8 cellular contexts compared by ENCODE assay signal in the genomic region with DNA sequence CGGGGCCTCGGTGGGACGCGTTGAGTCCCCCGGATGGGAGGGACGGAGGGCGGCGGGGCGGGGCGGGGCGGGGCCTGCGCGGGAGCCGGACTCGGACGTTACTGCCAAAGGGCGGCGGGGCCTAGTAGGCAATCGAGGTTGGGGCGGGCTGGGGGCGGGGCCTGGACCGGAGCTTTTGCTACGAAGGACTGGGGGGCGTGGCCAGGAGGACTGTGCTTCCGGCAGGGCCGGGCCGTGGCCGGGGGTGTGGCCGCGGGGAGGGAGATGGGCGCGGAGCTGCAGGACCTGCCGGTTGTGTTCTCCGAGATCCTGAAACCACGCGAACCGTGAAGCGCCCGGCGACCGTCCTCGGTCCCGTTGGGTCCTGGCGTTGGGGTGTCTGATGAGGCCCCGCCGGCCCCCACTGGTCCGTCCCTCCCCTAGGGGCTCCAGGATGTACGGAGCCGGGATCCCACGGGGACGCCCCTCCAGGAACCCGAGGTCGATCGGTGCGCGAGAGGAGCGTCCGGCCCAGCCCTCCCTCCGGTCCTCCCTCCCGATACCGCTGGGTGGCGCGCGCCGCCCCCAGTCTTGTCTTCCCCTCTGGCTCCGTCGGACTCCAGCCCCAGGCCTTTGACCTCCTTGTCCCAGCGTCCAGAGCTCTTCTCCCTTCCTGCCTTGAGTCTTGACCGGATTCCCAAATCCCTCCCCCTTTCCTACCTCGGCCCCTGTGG. TPM values are rescaled to one million over a fixed set of nuclear protein-coding genes. Genes with fewer than 3 reads are reported as not detected.
DNase-seq lines count a peak whose midpoint lies in the region; ATAC-seq and TF ChIP-seq lines count a peak whose summit lies in the region.

No MANE protein-coding gene starts in this region.

- H3K27ac ChIP-seq in SJSA1 (peak overlapping the region; percentile 12), osteoblast (ENCODE audit: low read depth, low read length) (peak overlapping the region; percentile 45), tibial nerve (peak overlapping the region; percentile 85 to 97 (median 96))

- peak; percentile 51 for ATAC-seq in HG02571 (IDR thresholded peaks at IDR 0.05; ENCODE audit: unreplicated experiment)
- peak; percentile 79 to 81 for ATAC-seq in activated naive CD4-positive, alpha-beta T cell treated with anti-CD3 and anti-CD28 coated beads, Interleukin-2, amount 50 U/mL, for 72 hours

- peak overlapping the region; percentile 76 for H3K4me3 ChIP-seq in GM12864 (ENCODE audit: low read depth, low read length)
- H3K4me3 ChIP-seq in SJSA1: peak overlapping the region; percentile 56
- peak overlapping the region; percentile 83 for H3K4me3 ChIP-seq in osteoblast (ENCODE audit: insufficient read depth, low read length)
- H3K4me3 ChIP-seq in tibial nerve: peak overlapping the region; percentile 64 to 87 (median 72)

- peaks cover 2% of the 10 kb centered on the region for H3K4me1 Mint-ChIP-seq in glutamatergic neuron (ENCODE audit: low read depth, unreplicated experiment)

- H3K4me2 ChIP-seq in osteoblast (ENCODE audit: insufficient read depth, low read length): peak overlapping the region; percentile 87

- H3K36me3 Mint-ChIP-seq in activated naive CD4-positive, alpha-beta T cell treated with anti-CD3 and anti-CD28 coated beads, Interleukin-2, amount 50 U/mL, for 72 hours: no peaks in the 10 kb centered on the region
- no peaks in the 10 kb centered on the region for H3K36me3 Mint-ChIP-seq in glutamatergic neuron (ENCODE audit: unreplicated experiment)

- peak overlapping the region; percentile 97 for H2AFZ ChIP-seq in osteoblast (ENCODE audit: low read length)

- H3K4me1 ChIP-seq in SJSA1 (replicated peaks): peaks cover 23% of the 10 kb centered on the region
- peaks cover 5% of the 10 kb centered on the region for H3K4me1 ChIP-seq in osteoblast (ENCODE audit: insufficient read depth, low read length)
- peaks cover 0 to 23% (median 10%) of the 10 kb centered on the region in 4 donors for H3K4me1 ChIP-seq in tibial nerve

- WGBS in tibial nerve, 2 donors: 1% methylated on average over 64 to 68 of the region's 70 CpGs

- H3K9me3 ChIP-seq in SJSA1 (replicated peaks): peaks cover 6% of the 10 kb centered on the region
- no peaks in the 10 kb centered on the region for H3K9me3 ChIP-seq in osteoblast (ENCODE audit: low read depth, low read length)
- H3K9me3 ChIP-seq in tibial nerve: no peaks in the 10 kb centered on the region

- H3K27ac Mint-ChIP-seq in activated naive CD4-positive, alpha-beta T cell treated with anti-CD3 and anti-CD28 coated beads, Interleukin-2, amount 50 U/mL, for 72 hours: peak overlapping the region; percentile 78 to 84
- H3K27ac Mint-ChIP-seq in glutamatergic neuron (ENCODE audit: unreplicated experiment): peak overlapping the region; percentile 74

- peak in 1 of 2 donors; percentile 61 for TF ChIP-seq EP300 in tibial nerve (IDR thresholded peaks at IDR 0.05)

- H3K27me3 ChIP-seq in SJSA1 (replicated peaks) (peaks cover 6% of the 10 kb centered on the region), osteoblast (ENCODE audit: insufficient read depth, low read length) (no peaks in the 10 kb centered on the region), tibial nerve (no peaks in the 10 kb centered on the region)

- H3K36me3 ChIP-seq in SJSA1 (0 out of 2 replicates have a peak, but pooled peaks cover 5% of the 10 kb centered on the region), osteoblast (ENCODE audit: insufficient read depth, low read length) (no peaks in the 10 kb centered on the region), tibial nerve (peaks cover 0 to 8% (median 0%) of the 10 kb centered on the region in 3 donors)

- TF ChIP-seq CTCF in GM12864 (IDR thresholded peaks at IDR 0.05; ENCODE audit: low read depth, low read length, missing control alignments): peak; percentile 81
- peak; percentile 83 for TF ChIP-seq CTCF in glutamatergic neuron (IDR thresholded peaks at IDR 0.05; ENCODE audit: partially characterized antibody, unreplicated experiment)
- peak; percentile 61 for TF ChIP-seq CTCF in osteoblast (IDR thresholded peaks at IDR 0.05; ENCODE audit: extremely low read depth, low read depth, low read length)
- TF ChIP-seq CTCF in tibial nerve (IDR thresholded peaks at IDR 0.05): peak; percentile 64 to 90 (median 69)

- peak; percentile 86 for DNase-seq in GM12864 (ENCODE audit: low read depth)
- DNase-seq in NAMALWA (ENCODE audit: low spot score): peak; percentile 96
- DNase-seq in SJSA1 (ENCODE audit: low read depth in 1 of 2, low spot score in 2 of 2): peak; percentile 99 to 100
- peak; percentile 96 to 98 for DNase-seq in activated naive CD4-positive, alpha-beta T cell treated with anti-CD3 and anti-CD28 coated beads, Interleukin-2, amount 50 U/mL, for 72 hours (ENCODE audit: low spot score in 2 of 2)
- DNase-seq in glutamatergic neuron: peak; percentile 99
- DNase-seq in osteoblast (ENCODE audit: insufficient read length, low spot score, missing footprints): peak; percentile 100
- DNase-seq in tibial nerve (ENCODE audit: low spot score in 2 of 2): peak; percentile 97 to 98

- peak in 1 of 2 donors; percentile 75 for TF ChIP-seq POLR2A in tibial nerve (IDR thresholded peaks at IDR 0.05)

- no peaks in the 10 kb centered on the region for H4K20me1 ChIP-seq in osteoblast (ENCODE audit: insufficient read depth, low read length)

- H3K4me3 Mint-ChIP-seq in glutamatergic neuron (ENCODE audit: unreplicated experiment): peak overlapping the region; percentile 88

- peaks cover 3% of the 10 kb centered on the region for H3K27me3 Mint-ChIP-seq in glutamatergic neuron (ENCODE audit: unreplicated experiment)

- no peaks in the 10 kb centered on the region for H3K9me3 Mint-ChIP-seq in activated naive CD4-positive, alpha-beta T cell treated with anti-CD3 and anti-CD28 coated beads, Interleukin-2, amount 50 U/mL, for 72 hours
- H3K9me3 Mint-ChIP-seq in glutamatergic neuron (ENCODE audit: unreplicated experiment): peaks cover 2% of the 10 kb centered on the region

- H3K79me2 ChIP-seq in osteoblast (ENCODE audit: insufficient read depth, low read length): no peaks in the 10 kb centered on the region

RNA-seq across cellular contexts. Expression of a gene that starts 0.6 kb away (rescaled TPM):
- total RNA-seq in SJSA1 (2014; rRNA removed; shearing (Covaris generic)): 7.4 and 14.0 TPM in 2 replicates
- total RNA-seq in activated naive CD4-positive, alpha-beta T cell treated with anti-CD3 and anti-CD28 coated beads, Interleukin-2, amount 50 U/mL, for 72 hours: 10 to 100 TPM; 27.6 to 37.3 TPM
- total RNA-seq in glutamatergic neuron (ENCODE audit: unreplicated experiment) (5.8 TPM), osteoblast (4.7 and 5.3 TPM in 2 replicates), tibial nerve (10 to 100 TPM; 11.0 to 21.3 (median 20.0) TPM)

RNA-seq across cellular contexts. Expression of a gene that starts 9.2 kb away (rescaled TPM):
- total RNA-seq in SJSA1 (2014; rRNA removed; shearing (Covaris generic)): not detected in 2 replicates
- not detected for total RNA-seq in activated naive CD4-positive, alpha-beta T cell treated with anti-CD3 and anti-CD28 coated beads, Interleukin-2, amount 50 U/mL, for 72 hours
- total RNA-seq in glutamatergic neuron (ENCODE audit: unreplicated experiment) (not detected), osteoblast (not detected in 2 replicates), tibial nerve (not detected)

RNA-seq across cellular contexts. Expression of a gene that starts 20.1 kb away (rescaled TPM):
- total RNA-seq in SJSA1 (2014; rRNA removed; shearing (Covaris generic)): not detected in 2 replicates
- under 1 TPM in 1 of 2 donors, not detected in 1; 0.18 TPM for total RNA-seq in activated naive CD4-positive, alpha-beta T cell treated with anti-CD3 and anti-CD28 coated beads, Interleukin-2, amount 50 U/mL, for 72 hours
- total RNA-seq in glutamatergic neuron (ENCODE audit: unreplicated experiment) (not detected), osteoblast (under 0.01 and 0.29 TPM in 2 replicates), tibial nerve (under 1 TPM in 1 of 4 donors, not detected in 3; 0.44 TPM)

RNA-seq across cellular contexts. Expression of a gene that starts 23.6 kb away (rescaled TPM):
- 308 and 343 TPM in 2 replicates for total RNA-seq in SJSA1 (2014; rRNA removed; shearing (Covaris generic))
- 100 to 1,000 TPM; 237 to 286 TPM for total RNA-seq in activated naive CD4-positive, alpha-beta T cell treated with anti-CD3 and anti-CD28 coated beads, Interleukin-2, amount 50 U/mL, for 72 hours
- total RNA-seq in glutamatergic neuron (ENCODE audit: unreplicated experiment): 216 TPM
- 146 and 158 TPM in 2 replicates for total RNA-seq in osteoblast
- 100 to 1,000 TPM; 282 to 357 (median 323) TPM for total RNA-seq in tibial nerve

RNA-seq across cellular contexts. Expression of a gene that starts 44.0 kb away (rescaled TPM):
- not detected in 2 replicates for total RNA-seq in SJSA1 (2014; rRNA removed; shearing (Covaris generic))
- not detected for total RNA-seq in activated naive CD4-positive, alpha-beta T cell treated with anti-CD3 and anti-CD28 coated beads, Interleukin-2, amount 50 U/mL, for 72 hours
- not detected for total RNA-seq in glutamatergic neuron (ENCODE audit: unreplicated experiment)
- total RNA-seq in osteoblast: not detected in 2 replicates
- not detected for total RNA-seq in tibial nerve

Comparison
In these comparisons a context has a peak if more than half of its experiments do, and no peak if none do; other contexts are left out.
1. Peak in every context shown above with its lines: DNase-seq, ATAC-seq, H3K4me3 ChIP-seq and H3K27ac ChIP-seq.
2. H3K27ac ChIP-seq: peak in every context shown above with its lines; median percentile 96 in tibial nerve; 45 in osteoblast; 12 in SJSA1.